Comparison of ENCODE assay signal across 8 cellular contexts in genomic region chr16:87464691-87465300, GRCh38. TPM values are rescaled to one million over a fixed set of nuclear protein-coding genes. Genes with fewer than 3 reads are reported as not detected.
DNase-seq lines count a peak whose midpoint lies in the region; ATAC-seq, FAIRE-seq and TF ChIP-seq lines count a peak whose summit lies in the region.

No MANE protein-coding gene starts in this region.

- no peaks in the 10 kb centered on the region for H3F3A ChIP-seq in PC-3 (ENCODE audit: low read length, unreplicated experiment)

- intact Hi-C loops in PC-3 (cut with micrococcal nuclease): loop anchor here (2.0 to 10.0 kb wide), 2 partner anchors 26 to 50 kb away; no protein-coding TSS in a partner anchor
- intact Hi-C loops in heart left ventricle (cut with DNase I): loop anchor here in 1 of 10 donors (2.0 kb wide), 1 partner anchor 26 kb away; no protein-coding TSS in a partner anchor

- H3K27me3 ChIP-seq in PC-3 (ENCODE audit: low read length) (no peaks in the 10 kb centered on the region), heart left ventricle (no peaks in the 10 kb centered on the region), rectal smooth muscle tissue (ENCODE audit: control insufficient read depth, insufficient read depth, low read length) (no peaks in the 10 kb centered on the region)

- peak overlapping the region; percentile 87 for H3K27ac ChIP-seq in PC-3 (ENCODE audit: low read length)
- H3K27ac ChIP-seq in heart left ventricle: peak overlapping the region; percentile 84 to 96 (median 90)
- H3K27ac ChIP-seq in rectal smooth muscle tissue (ENCODE audit: low read depth, low read length): peak overlapping the region; percentile 93

- TF ChIP-seq CTCF in PC-3 (conservative IDR thresholded peaks at IDR 0.05; ENCODE audit: low read depth, low read length): no peak
- no peak for TF ChIP-seq CTCF in heart left ventricle (IDR thresholded peaks at IDR 0.05)

- H3K4me3 ChIP-seq in PC-3 (ENCODE audit: low read length): peak overlapping the region; percentile 51
- H3K4me3 ChIP-seq in heart left ventricle: peak overlapping the region in 8 of 12 donors; percentile 10 to 31 (median 16)
- peak overlapping the region; percentile 56 for H3K4me3 ChIP-seq in rectal smooth muscle tissue (ENCODE audit: low read length)

- H3K9ac ChIP-seq in PC-3 (ENCODE audit: low read length) (peak overlapping the region; percentile 53), rectal smooth muscle tissue (ENCODE audit: low read length) (no peak overlapping the region)

- WGBS in heart left ventricle, 4 donors: 11 to 14% (median 11%) methylated on average over 13 of the region's 13 CpGs

- peaks cover 58% of the 10 kb centered on the region for H3K79me2 ChIP-seq in PC-3 (ENCODE audit: low read length)

- FAIRE-seq in GM19239 (lab: Jason Lieb, UNC): peak; percentile 66

- ATAC-seq in PC-3: peak; percentile 66
- peak; percentile 86 for ATAC-seq in activated naive CD8-positive, alpha-beta T cell treated with anti-CD3 and anti-CD28 coated beads, Interleukin-2, amount 50 U/mL, for 24 hours
- peak; percentile 71 to 90 (median 86) for ATAC-seq in heart left ventricle
- ATAC-seq in GM18498 (IDR thresholded peaks at IDR 0.05; ENCODE audit: unreplicated experiment): no peak
- ATAC-seq in GM18505 (IDR thresholded peaks at IDR 0.05; ENCODE audit: unreplicated experiment): no peak

- H3K4me2 ChIP-seq in PC-3 (ENCODE audit: low read length): peak overlapping the region; percentile 80

- H3K4me3 Mint-ChIP-seq in activated naive CD8-positive, alpha-beta T cell treated with anti-CD3 and anti-CD28 coated beads, Interleukin-2, amount 50 U/mL, for 24 hours: peak overlapping the region; percentile 71

- H3K9me3 Mint-ChIP-seq in activated naive CD8-positive, alpha-beta T cell treated with anti-CD3 and anti-CD28 coated beads, Interleukin-2, amount 50 U/mL, for 24 hours: no peaks in the 10 kb centered on the region

- POLR2A ChIA-PET in PC-3 (lab: Charles Lee; ENCODE audit: unreplicated experiment): interaction anchor here (0.6 kb wide), 2 partner anchors 8 to 11 kb away, joined by 5 to 6 read pairs; no protein-coding TSS in a partner anchor

- H3K4me1 Mint-ChIP-seq in activated naive CD8-positive, alpha-beta T cell treated with anti-CD3 and anti-CD28 coated beads, Interleukin-2, amount 50 U/mL, for 24 hours: peaks cover 57% of the 10 kb centered on the region

- DNase-seq in GM19239 (ENCODE audit: insufficient read length, low spot score) (peak; percentile 31), PC-3 (peak; percentile 61), heart left ventricle (peak; percentile 68 to 84 (median 82)), NCI-H82 (lab: John Stamatoyannopoulos, UW) (no peak)
- DNase-seq in activated naive CD8-positive, alpha-beta T cell treated with anti-CD3 and anti-CD28 coated beads, Interleukin-2, amount 50 U/mL, for 24 hours: peak; percentile 56

- peak overlapping the region; percentile 90 for H3K27ac Mint-ChIP-seq in activated naive CD8-positive, alpha-beta T cell treated with anti-CD3 and anti-CD28 coated beads, Interleukin-2, amount 50 U/mL, for 24 hours

- H3K27me3 Mint-ChIP-seq in activated naive CD8-positive, alpha-beta T cell treated with anti-CD3 and anti-CD28 coated beads, Interleukin-2, amount 50 U/mL, for 24 hours: no peaks in the 10 kb centered on the region

- peak overlapping the region; percentile 27; the same call in 1 of the 2 replicates for H2AFZ ChIP-seq in PC-3 (ENCODE audit: low read length)

- no peaks in the 10 kb centered on the region for H3K9me3 ChIP-seq in PC-3 (ENCODE audit: low read length)
- H3K9me3 ChIP-seq in heart left ventricle: no peaks in the 10 kb centered on the region

- peaks cover 36% of the 10 kb centered on the region for H3K4me1 ChIP-seq in PC-3 (ENCODE audit: insufficient read depth, low read length)
- peaks cover 30 to 83% (median 69%) of the 10 kb centered on the region in 12 donors for H3K4me1 ChIP-seq in heart left ventricle
- H3K4me1 ChIP-seq in rectal smooth muscle tissue (ENCODE audit: control insufficient read depth, insufficient read depth, low read length): peaks cover 35% of the 10 kb centered on the region

- TF ChIP-seq POLR2A in heart left ventricle (IDR thresholded peaks at IDR 0.05) (no peak), GM18505 (IDR thresholded peaks at IDR 0.05; ENCODE audit: borderline replicate concordance, extremely low read depth, insufficient read depth, insufficient read length) (no peak)

- no peaks in the 10 kb centered on the region for H3K9me2 ChIP-seq in PC-3 (replicated peaks; ENCODE audit: low read length)

- peaks cover 2% of the 10 kb centered on the region for H3K36me3 Mint-ChIP-seq in activated naive CD8-positive, alpha-beta T cell treated with anti-CD3 and anti-CD28 coated beads, Interleukin-2, amount 50 U/mL, for 24 hours (ENCODE audit: low read depth)

- H4K20me1 ChIP-seq in PC-3 (ENCODE audit: low read length): no peaks in the 10 kb centered on the region

- CTCF ChIA-PET in PC-3 (lab: Charles Lee): interaction anchor here (0.7 kb wide), 1 partner anchor 55 kb away, joined by 3 read pairs; no protein-coding TSS in a partner anchor

- TSS peak; percentile 37 for BruUV-seq in PC-3 (replicated peaks; lab: Mats Ljungman, UMichigan)

- H3K36me3 ChIP-seq in PC-3 (ENCODE audit: low read depth, low read length) (no peaks in the 10 kb centered on the region), heart left ventricle (peaks cover 0 to 4% (median 2%) of the 10 kb centered on the region in 9 donors), rectal smooth muscle tissue (ENCODE audit: control insufficient read depth, insufficient read depth, low read length) (peaks cover 1% of the 10 kb centered on the region)

RNA-seq across cellular contexts. Expression of gene ZCCHC14, which starts 28.0 kb away (rescaled TPM):
- total RNA-seq in PC-3 (2014; rRNA removed) (5.3 and 11.5 TPM in 2 replicates), heart left ventricle (10 to 100 TPM in 6 of 9 donors, 1 to 10 TPM in 3; 9.2 to 18.4 (median 16.4) TPM)
- 10 to 100 TPM in 1 of 2 donors, 1 to 10 TPM in 1; 6.4 to 10.5 TPM for polyA plus RNA-seq in heart left ventricle

Comparison
In these comparisons a context has a peak if more than half of its experiments do, and no peak if none do; other contexts are left out.
1. ATAC-seq: peak in PC-3 (single experiment), activated naive CD8-positive, alpha-beta T cell treated with anti-CD3 and anti-CD28 coated beads, Interleukin-2, amount 50 U/mL, for 24 hours (single experiment) and heart left ventricle (4 of 4); none in GM18498 (single experiment) and GM18505 (single experiment).
2. Peak in every context shown above with its lines, with median percentiles within 50 percentile points of each other: H3K27ac ChIP-seq and H3K4me3 ChIP-seq.